In genomic region chr16:2507052-2507678, GRCh38 we compare ENCODE assay signal across 9 cellular contexts. TPM values are rescaled to one million over a fixed set of nuclear protein-coding genes. Genes with fewer than 3 reads are reported as not detected.
DNase-seq lines count a peak whose midpoint lies in the region; ATAC-seq and TF ChIP-seq lines count a peak whose summit lies in the region.
"Had no signal": no experiment of that assay in that cellular context is flagged by ENCODE, and none has a peak within 500 bp of the region (broad histone marks: within the 10 kb centered on the region; RNA-seq: fewer than 3 reads in every experiment).

No MANE protein-coding gene starts in this region.

- no peak for DNase-seq in erythroblast (lab: John Stamatoyannopoulos, UW)
- DNase-seq in activated T-cell treated with anti-CD3 and anti-CD28 coated beads, Interleukin-2, amount 50 U/mL, for 1 hour = no peak
- DNase-seq in stimulated activated CD4-positive, alpha-beta T cell treated with anti-CD3 and anti-CD28 coated beads, Interleukin-1b, Interleukin-23, amount 100 ng/mL, for 48 hours = no peak
- no peak for DNase-seq in CD8-positive, alpha-beta memory T cell
- DNase-seq: stimulated activated CD4-positive, alpha-beta T cell treated with anti-CD3 and anti-CD28 coated beads, Interleukin-4, amount 100 ng/mL, for 1 hour had no signal

- H2AFZ ChIP-seq in OCI-LY3 (ENCODE audit: low read depth, low read length) = 0 out of 2 replicates have a peak overlapping the region, but pooled peaks have one; percentile 12

- H3K36me3 Mint-ChIP-seq in CD8-positive, alpha-beta memory T cell = no peaks in the 10 kb centered on the region

- TF ChIP-seq CTCF in DOHH2 (IDR thresholded peaks at IDR 0.05; ENCODE audit: low read depth, low read length, poor library complexity, severe bottlenecking) (peak; percentile 31), OCI-LY3 (IDR thresholded peaks at IDR 0.05; ENCODE audit: low read depth, low read length) (no peak; the same call in 1 of the 2 replicates), liver (IDR thresholded peaks at IDR 0.05; ENCODE audit: low read depth, low read length, missing input control) (no peak)

- H3K9ac ChIP-seq in OCI-LY3 (ENCODE audit: low read length) (peak overlapping the region; percentile 90), liver (ENCODE audit: low read depth in 1 of 2, low read length in 2 of 2) (no peak overlapping the region)

- TF ChIP-seq POLR2A in erythroblast (IDR thresholded peaks at IDR 0.05; ENCODE audit: low read length) = no peak

- H3K36me3 ChIP-seq in DOHH2 (ENCODE audit: control insufficient read depth, low read length) (peaks cover 5% of the 10 kb centered on the region), OCI-LY3 (replicated peaks; ENCODE audit: low read depth, low read length) (no peaks in the 10 kb centered on the region), liver (ENCODE audit: control insufficient read depth in 4 of 4, insufficient read depth in 3 of 4, low read depth in 1 of 4, low read length in 3 of 4) (no peaks in the 10 kb centered on the region)
- H3K36me3 ChIP-seq in CD8-positive, alpha-beta memory T cell (ENCODE audit: insufficient read depth, low read length) = no peaks in the 10 kb centered on the region

- H3K4me3 ChIP-seq in DOHH2 (ENCODE audit: low read length) = peak overlapping the region; percentile 33
- peak overlapping the region; percentile 47 for H3K4me3 ChIP-seq in OCI-LY3 (ENCODE audit: low read length)
- no peak overlapping the region for H3K4me3 ChIP-seq in liver (ENCODE audit: low read depth in 1 of 3, low read length in 3 of 3)
- H3K4me3 ChIP-seq in CD8-positive, alpha-beta memory T cell (ENCODE audit: low read length) = no peak overlapping the region

- no peaks in the 10 kb centered on the region for H3K9me3 ChIP-seq in DOHH2 (ENCODE audit: control insufficient read depth, insufficient read depth, low read length)
- H3K9me3 ChIP-seq in OCI-LY3 (ENCODE audit: insufficient read depth, low read length) = no peaks in the 10 kb centered on the region
- no peaks in the 10 kb centered on the region for H3K9me3 ChIP-seq in liver (ENCODE audit: control insufficient read depth in 4 of 4, low read length in 3 of 4)
- H3K9me3 ChIP-seq in CD8-positive, alpha-beta memory T cell (ENCODE audit: low read length) = no peaks in the 10 kb centered on the region

- POLR2A ChIA-PET in CD8-positive, alpha-beta memory T cell (lab: Charles Lee) = no interaction called here

- WGBS in liver = 78% methylated on average over 14 of the region's 14 CpGs

- H3K4me3 Mint-ChIP-seq in CD8-positive, alpha-beta memory T cell = no peak overlapping the region

- no peaks in the 10 kb centered on the region for H3K9me3 Mint-ChIP-seq in CD8-positive, alpha-beta memory T cell

- H3K4me2 ChIP-seq in DOHH2 (ENCODE audit: low read length) (peak overlapping the region; percentile 55), OCI-LY3 (ENCODE audit: low read length) (peak overlapping the region; percentile 95)

- H3F3A ChIP-seq in DOHH2 (ENCODE audit: control insufficient read depth, insufficient read depth) = peaks cover 17% of the 10 kb centered on the region

- peak overlapping the region; percentile 67 for H3K27ac ChIP-seq in DOHH2 (ENCODE audit: low read depth, low read length)
- H3K27ac ChIP-seq in OCI-LY3 (ENCODE audit: low read length) = peak overlapping the region; percentile 94
- H3K27ac ChIP-seq in liver (ENCODE audit: low read depth in 1 of 2, low read length in 2 of 2) = peak overlapping the region; percentile 41 to 74
- H3K27ac ChIP-seq in CD8-positive, alpha-beta memory T cell (ENCODE audit: low read depth, low read length) = no peak overlapping the region

- peak; percentile 44 for ATAC-seq in GM21576 (IDR thresholded peaks at IDR 0.05; ENCODE audit: unreplicated experiment)

- H3K4me1 ChIP-seq in DOHH2 (ENCODE audit: control insufficient read depth, low read length) (peaks cover 82% of the 10 kb centered on the region), OCI-LY3 (ENCODE audit: low read length) (peaks cover 62% of the 10 kb centered on the region), liver (ENCODE audit: control insufficient read depth in 4 of 4, insufficient read depth in 4 of 4, low read length in 3 of 4) (peaks cover 0 to 13% (median 7%) of the 10 kb centered on the region in 4 donors)
- H3K4me1 ChIP-seq in CD8-positive, alpha-beta memory T cell (ENCODE audit: insufficient read depth, low read length) = no peaks in the 10 kb centered on the region

- H4K20me1 ChIP-seq in DOHH2 (ENCODE audit: control insufficient read depth, insufficient read depth, low read depth, low read length) = no peaks in the 10 kb centered on the region
- H4K20me1 ChIP-seq in OCI-LY3 (ENCODE audit: insufficient read depth, low read length) = no peaks in the 10 kb centered on the region

- H3K9me2 ChIP-seq in DOHH2 (replicated peaks; ENCODE audit: control insufficient read depth, low read length) = no peaks in the 10 kb centered on the region

- TF ChIP-seq RAD21 in liver (IDR thresholded peaks at IDR 0.05) = no peak

- H3K79me2 ChIP-seq in DOHH2 (ENCODE audit: control insufficient read depth, low read length) (peaks cover 8% of the 10 kb centered on the region), OCI-LY3 (ENCODE audit: low read length) (no peaks in the 10 kb centered on the region)

- no peaks in the 10 kb centered on the region for H3K27me3 Mint-ChIP-seq in CD8-positive, alpha-beta memory T cell

- CTCF ChIA-PET in CD8-positive, alpha-beta memory T cell (lab: Charles Lee) = no interaction called here

- no peak overlapping the region for H3K27ac Mint-ChIP-seq in CD8-positive, alpha-beta memory T cell

- no peaks in the 10 kb centered on the region for H3K27me3 ChIP-seq in DOHH2 (ENCODE audit: control insufficient read depth, low read length)
- H3K27me3 ChIP-seq in OCI-LY3 (ENCODE audit: low read depth, low read length) = no peaks in the 10 kb centered on the region
- H3K27me3 ChIP-seq in liver (ENCODE audit: control insufficient read depth in 4 of 4, insufficient read depth in 4 of 4, low read length in 3 of 4) = no peaks in the 10 kb centered on the region
- H3K27me3 ChIP-seq in CD8-positive, alpha-beta memory T cell (ENCODE audit: insufficient read depth, low read length, poor library complexity, severe bottlenecking) = no peaks in the 10 kb centered on the region

- H3K4me1 Mint-ChIP-seq in CD8-positive, alpha-beta memory T cell = peaks cover 2 to 3% (median 2%) of the 10 kb centered on the region in 3 donors

TF ChIP-seq in liver, 16 proteins besides CTCF, POLR2A, EP300 and RAD21:
- no peak for TF ChIP-seq NR2F2 (IDR thresholded peaks at IDR 0.05)
- no peak for TF ChIP-seq FOXA1 (IDR thresholded peaks at IDR 0.05)
- TF ChIP-seq RXRA (IDR thresholded peaks at IDR 0.05) = no peak
- no peak for TF ChIP-seq YY1 (IDR thresholded peaks at IDR 0.05)
- TF ChIP-seq EGR1 (IDR thresholded peaks at IDR 0.05; ENCODE audit: low read depth in 2 of 2) = no peak
- TF ChIP-seq, protein P1, sequence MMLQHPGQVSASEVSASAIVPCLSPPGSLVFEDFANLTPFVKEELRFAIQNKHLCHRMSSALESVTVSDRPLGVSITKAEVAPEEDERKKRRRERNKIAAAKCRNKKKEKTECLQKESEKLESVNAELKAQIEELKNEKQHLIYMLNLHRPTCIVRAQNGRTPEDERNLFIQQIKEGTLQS (IDR thresholded peaks at IDR 0.05) = no peak
- TF ChIP-seq JUND (IDR thresholded peaks at IDR 0.05) = no peak
- no peak for TF ChIP-seq HNF4G (IDR thresholded peaks at IDR 0.05)
- TF ChIP-seq HNF4A (conservative IDR thresholded peaks at IDR 0.05) = no peak
- no peak for TF ChIP-seq TAF1 (conservative IDR thresholded peaks at IDR 0.05)
- no peak for TF ChIP-seq SP1 (IDR thresholded peaks at IDR 0.05)
- no peak for TF ChIP-seq GABPA (IDR thresholded peaks at IDR 0.05 in 1 of 2, conservative IDR thresholded peaks at IDR 0.05 in 1 of 2)

RNA-seq across cellular contexts. Expression of gene ATP6V0C, which starts 6.6 kb away (rescaled TPM):
- 10 to 100 TPM; 17.6 to 27.3 TPM for total RNA-seq in liver
- 100 to 1,000 TPM in 1 of 2 donors, 10 to 100 TPM in 1; 93.8 to 132 TPM for polyA plus RNA-seq in liver
- 100 to 1,000 TPM; 154 to 157 TPM for total RNA-seq in CD8-positive, alpha-beta memory T cell
- 101 TPM for polyA plus RNA-seq in CD8-positive, alpha-beta memory T cell

RNA-seq across cellular contexts. Expression of gene AMDHD2, which starts 13.0 kb away (rescaled TPM):
- 10 to 100 TPM; 20.9 to 25.3 TPM for total RNA-seq in liver
- polyA plus RNA-seq in liver = 10 to 100 TPM in 1 of 2 donors, 1 to 10 TPM in 1; 7.5 to 10.4 TPM
- total RNA-seq in CD8-positive, alpha-beta memory T cell = 10 to 100 TPM; 34.1 to 35.5 TPM
- 21.2 TPM for polyA plus RNA-seq in CD8-positive, alpha-beta memory T cell

RNA-seq across cellular contexts. Expression of gene CEMP1, which starts 24.0 kb away (rescaled TPM):
- total RNA-seq in liver = under 1 TPM; 0.17 to 0.23 TPM
- 1 to 10 TPM in 1 of 2 donors, under 1 TPM in 1; 0.06 to 1.6 TPM for polyA plus RNA-seq in liver
- total RNA-seq in CD8-positive, alpha-beta memory T cell = under 1 TPM in 1 of 2 experiments, not detected in 1; 0.16 TPM
- 3.3 TPM for polyA plus RNA-seq in CD8-positive, alpha-beta memory T cell

RNA-seq across cellular contexts. Expression of gene PDPK1, which starts 30.7 kb away (rescaled TPM):
- total RNA-seq in liver = 10 to 100 TPM; 20.5 to 28.1 TPM
- polyA plus RNA-seq in liver = 10 to 100 TPM; 12.1 to 16.0 TPM
- 10 to 100 TPM; 56.8 to 58.5 TPM for total RNA-seq in CD8-positive, alpha-beta memory T cell
- 46.2 TPM for polyA plus RNA-seq in CD8-positive, alpha-beta memory T cell

RNA-seq across cellular contexts. Expression of gene TBC1D24, which starts 32.2 kb away (rescaled TPM):
- 10 to 100 TPM; 14.6 to 22.3 TPM for total RNA-seq in liver
- 1 to 10 TPM; 8.4 TPM for polyA plus RNA-seq in liver
- total RNA-seq in CD8-positive, alpha-beta memory T cell = 10 to 100 TPM; 28.3 to 32.7 TPM
- 3.5 TPM for polyA plus RNA-seq in CD8-positive, alpha-beta memory T cell

Comparison
In these comparisons a context has a peak if more than half of its experiments do, and no peak if none do; other contexts are left out.
1. H3K4me3 ChIP-seq: peak in DOHH2 (single experiment) and OCI-LY3 (single experiment); none in liver (0 of 3) and CD8-positive, alpha-beta memory T cell (single experiment).
2. RNA of gene ATP6V0C, which starts 6.6 kb away (total RNA-seq): 154 to 157 TPM in CD8-positive, alpha-beta memory T cell; 17.6 to 27.3 TPM in liver; every median in the first group is over 4 times any median in the second.